In genomic region chr10:22712959-22713852, GRCh38 we compare ENCODE assay signal across 8 cellular contexts. TPM values are rescaled to one million over a fixed set of nuclear protein-coding genes. Genes with fewer than 3 reads are reported as not detected.
DNase-seq lines count a peak whose midpoint lies in the region; ATAC-seq, FAIRE-seq and TF ChIP-seq lines count a peak whose summit lies in the region.

No MANE protein-coding gene starts in this region.

- H4K20me1 ChIP-seq in PC-9 (ENCODE audit: insufficient read depth), result no peaks in the 10 kb centered on the region

- no peaks in the 10 kb centered on the region for H3K36me3 Mint-ChIP-seq in HFFc6 (ENCODE audit: low read depth)
- peaks cover 2% of the 10 kb centered on the region for H3K36me3 Mint-ChIP-seq in activated naive CD4-positive, alpha-beta T cell treated with anti-CD3 and anti-CD28 coated beads, Interleukin-2, amount 50 U/mL, for 24 hours

- peak overlapping the region; percentile 98 for H3K4me2 ChIP-seq in PC-9

- DNase-seq in HFFc6, result peak; percentile 14
- DNase-seq in PC-9, result peak in 1 of 2 experiments; percentile 11
- DNase-seq in heart right ventricle, result peak in 1 of 2 donors; percentile 30
- peak; percentile 21 to 48 for DNase-seq in psoas muscle
- DNase-seq in RCC 7860 (ENCODE audit: low spot score), result no peak

- no TSS peak for BruUV-seq in PC-9 (replicated peaks; lab: Mats Ljungman, UMichigan)

- intact Hi-C loops in PC-9 (cut with micrococcal nuclease; ENCODE audit: unreplicated experiment) (loop anchor here (10.0 kb wide), 3 partner anchors 272 to 388 kb away; partner anchors contain the start of gene BMI1), heart right ventricle (cut with DNase I) (loop anchor here in 7 of 10 donors (5.0 to 10.0 kb wide), 13 partner anchors 36 to 458 kb away; partner anchors contain the start of genes SPAG6 (in 2 of the 7) and BMI1 (in 1 of the 7)), psoas muscle (cut with DNase I) (loop anchor here in 1 of 2 donors (2.0 kb wide), 1 partner anchor 52 kb away; no protein-coding TSS in a partner anchor)

- peaks cover 33% of the 10 kb centered on the region for H3K4me1 Mint-ChIP-seq in HFFc6 (ENCODE audit: low read depth)
- peaks cover 48% of the 10 kb centered on the region for H3K4me1 Mint-ChIP-seq in activated naive CD4-positive, alpha-beta T cell treated with anti-CD3 and anti-CD28 coated beads, Interleukin-2, amount 50 U/mL, for 24 hours

- H3K4me3 ChIP-seq in GM08714 (ENCODE audit: low read length) (peak overlapping the region; percentile 97), PC-9 (peak overlapping the region; percentile 85), heart right ventricle (peak overlapping the region; percentile 80 to 99 (median 94)), psoas muscle (peak overlapping the region; percentile 93)

- H3K79me2 ChIP-seq in PC-9 (ENCODE audit: low read depth), result peaks cover 49% of the 10 kb centered on the region

- no peak for FAIRE-seq in RCC 7860 (lab: Jason Lieb, UNC)

- H3K27ac ChIP-seq in PC-9, result no peak overlapping the region
- peak overlapping the region in 9 of 10 donors; percentile 71 to 95 (median 83) for H3K27ac ChIP-seq in heart right ventricle
- H3K27ac ChIP-seq in psoas muscle, result peak overlapping the region; percentile 4

- ATAC-seq in heart right ventricle (peak in 7 of 8 donors; percentile 21 to 65 (median 35)), psoas muscle (peak; percentile 26 to 35 (median 32)), GM21737 (IDR thresholded peaks at IDR 0.05; ENCODE audit: unreplicated experiment) (no peak)

- H3K9me3 Mint-ChIP-seq in HFFc6, result no peaks in the 10 kb centered on the region
- H3K9me3 Mint-ChIP-seq in activated naive CD4-positive, alpha-beta T cell treated with anti-CD3 and anti-CD28 coated beads, Interleukin-2, amount 50 U/mL, for 24 hours, result no peaks in the 10 kb centered on the region

- H3K9me2 ChIP-seq in PC-9 (ENCODE audit: insufficient read depth), result no peaks in the 10 kb centered on the region

- H3K36me3 ChIP-seq in PC-9 (ENCODE audit: low read depth), result no peaks in the 10 kb centered on the region
- no peaks in the 10 kb centered on the region for H3K36me3 ChIP-seq in heart right ventricle
- no peaks in the 10 kb centered on the region for H3K36me3 ChIP-seq in psoas muscle (ENCODE audit: insufficient read depth in 1 of 2, low read depth in 1 of 2)

- H3K4me1 ChIP-seq in PC-9 (replicated peaks; ENCODE audit: insufficient read depth) (peaks cover 12% of the 10 kb centered on the region), heart right ventricle (peaks cover 0 to 42% (median 25%) of the 10 kb centered on the region in 9 donors), psoas muscle (peaks cover 24% of the 10 kb centered on the region)

- no peaks in the 10 kb centered on the region for H3F3A ChIP-seq in PC-9 (ENCODE audit: insufficient read depth, low read depth)

- CTCF ChIA-PET in PC-9 (lab: Charles Lee), result interaction anchor here (0.7 kb wide), 3 partner anchors 18 to 41 kb away, joined by 3 to 4 read pairs (median 4); no protein-coding TSS in a partner anchor

- TF ChIP-seq CTCF in HFFc6 (IDR thresholded peaks at IDR 0.05) (no peak), PC-9 (conservative IDR thresholded peaks at IDR 0.05) (no peak), heart right ventricle (IDR thresholded peaks at IDR 0.05) (no peak), psoas muscle (IDR thresholded peaks at IDR 0.05) (no peak)

- H3K27me3 Mint-ChIP-seq in HFFc6 (ENCODE audit: insufficient read depth), result no peaks in the 10 kb centered on the region; the same call in 1 of the 2 replicates
- H3K27me3 Mint-ChIP-seq in activated naive CD4-positive, alpha-beta T cell treated with anti-CD3 and anti-CD28 coated beads, Interleukin-2, amount 50 U/mL, for 24 hours, result no peaks in the 10 kb centered on the region

- H3K9me3 ChIP-seq in PC-9 (ENCODE audit: insufficient read depth, low read depth) (no peaks in the 10 kb centered on the region), heart right ventricle (no peaks in the 10 kb centered on the region), psoas muscle (no peaks in the 10 kb centered on the region)

- no peaks in the 10 kb centered on the region for H3K27me3 ChIP-seq in PC-9 (ENCODE audit: insufficient read depth, low read depth)
- H3K27me3 ChIP-seq in heart right ventricle, result no peaks in the 10 kb centered on the region
- H3K27me3 ChIP-seq in psoas muscle (ENCODE audit: insufficient read depth in 3 of 3, low read length in 2 of 3), result peaks cover 0 to 24% (median 0%) of the 10 kb centered on the region in 3 donors

- peak overlapping the region; percentile 74; the same call in 1 of the 2 replicates for H2AFZ ChIP-seq in PC-9

- peak overlapping the region; percentile 92 for H3K4me3 Mint-ChIP-seq in HFFc6
- peak overlapping the region; percentile 87 for H3K4me3 Mint-ChIP-seq in activated naive CD4-positive, alpha-beta T cell treated with anti-CD3 and anti-CD28 coated beads, Interleukin-2, amount 50 U/mL, for 24 hours

- peak overlapping the region; percentile 64 for H3K27ac Mint-ChIP-seq in HFFc6
- H3K27ac Mint-ChIP-seq in activated naive CD4-positive, alpha-beta T cell treated with anti-CD3 and anti-CD28 coated beads, Interleukin-2, amount 50 U/mL, for 24 hours, result peak overlapping the region; percentile 91

- 1% methylated on average over 68 to 72 of the region's 72 CpGs for whole genome bisulfite sequencing in heart right ventricle, 2 donors
- 1 to 2% (median 1%) methylated on average over 58 to 72 of the region's 72 CpGs for WGBS in psoas muscle, 3 donors

- POLR2A ChIA-PET in PC-9 (lab: Charles Lee; ENCODE audit: unreplicated experiment), result interaction anchor here (0.7 kb wide), 1 partner anchor 711 kb away, joined by 5 read pairs; no protein-coding TSS in a partner anchor

RNA-seq across cellular contexts. Expression of gene PIP4K2A, which starts 1.2 kb away (rescaled TPM):
- total RNA-seq in HFFc6 (2021; fragmentation: NEBNext Ultra II Directional; extraction: Animal tissue kit (Norgen Biotek cat#: 25700)), result 10 to 100 TPM; 50.1 to 67.9 (median 58.9) TPM
- total RNA-seq in PC-9 (2021) (16.1 and 21.4 TPM in 2 replicates), heart right ventricle (10 to 100 TPM in 8 of 10 donors, 1 to 10 TPM in 2; 8.8 to 29.1 (median 14.3) TPM), psoas muscle (1 to 10 TPM; 5.9 to 9.7 (median 8.0) TPM)
- polyA plus RNA-seq in heart right ventricle (1 to 10 TPM; 6.0 to 6.4 TPM), psoas muscle (1 to 10 TPM; 2.3 to 7.6 (median 4.3) TPM)
